8 cellular contexts compared by ENCODE assay signal in genomic region chr6:46626228-46626909, GRCh38. TPM values are rescaled to one million over a fixed set of nuclear protein-coding genes. Genes with fewer than 3 reads are reported as not detected.
A peak's percentile ranks its signal among the peaks of the same experiment; 100 is the strongest.
DNase-seq lines count a peak whose midpoint lies in the region; ATAC-seq and TF ChIP-seq lines count a peak whose summit lies in the region.

No MANE protein-coding gene starts in this region.

- RAD21 ChIA-PET in HCT116 (lab: Charles Lee; ENCODE audit: low non-redundant PET in 1 of 2, low total read pairs in 2 of 2, uncharacterized antibody in 2 of 2, unreplicated experiment in 2 of 2): no interaction called here

- H3K4me2 ChIP-seq in HCT116 (ENCODE audit: low read length): no peak overlapping the region

- DNase-seq in NCI-H2196 (lab: John Stamatoyannopoulos, UW; ENCODE audit: unreplicated experiment) (peak; percentile 14), NCI-H2196 treated with DMSO at 0.1 percent for 48 hours (lab: John Stamatoyannopoulos, UW; ENCODE audit: unreplicated experiment) (no peak), HCT116 (ENCODE audit: low read depth, low spot score) (peak; percentile 22), NCI-H345 (lab: John Stamatoyannopoulos, UW) (peak; percentile 24), lower lobe of right lung (no peak), NCI-H1092 (lab: John Stamatoyannopoulos, UW) (no peak)
- DNase-seq in central memory CD4-positive, alpha-beta T cell: peak; percentile 19
- DNase-seq in effector memory CD4-positive, alpha-beta T cell: no peak

- peak overlapping the region; percentile 76 for H2AFZ ChIP-seq in HCT116 (ENCODE audit: low read depth, low read length, poor library complexity, severe bottlenecking)

- H3K4me1 ChIP-seq in HCT116 (ENCODE audit: control insufficient read depth in 1 of 2, insufficient read depth in 2 of 2, low read length in 2 of 2): no peaks in the 10 kb centered on the region
- H3K4me1 ChIP-seq in lower lobe of right lung: peaks cover 7% of the 10 kb centered on the region
- H3K4me1 ChIP-seq in effector memory CD4-positive, alpha-beta T cell (ENCODE audit: control insufficient read depth, insufficient read depth, low read length, poor library complexity, severe bottlenecking): no peaks in the 10 kb centered on the region

- H3K27me3 ChIP-seq in HCT116 (ENCODE audit: insufficient read depth, low read length) (no peaks in the 10 kb centered on the region), lower lobe of right lung (ENCODE audit: low read depth) (no peaks in the 10 kb centered on the region)
- H3K27me3 ChIP-seq in effector memory CD4-positive, alpha-beta T cell (replicated peaks; ENCODE audit: control insufficient read depth, insufficient read depth, low read length, poor library complexity, severe bottlenecking): no peaks in the 10 kb centered on the region

- peak; percentile 74 for TF ChIP-seq RAD21 in HCT116 (IDR thresholded peaks at IDR 0.05; ENCODE audit: low read depth)

- no peaks in the 10 kb centered on the region for H3K79me2 ChIP-seq in HCT116 (ENCODE audit: insufficient read depth, low read length)

- POLR2A ChIA-PET in HCT116 (lab: Charles Lee): no interaction called here

- no peak overlapping the region for H3K9ac ChIP-seq in HCT116 (ENCODE audit: low read length)

- TF ChIP-seq CTCF in HCT116 (IDR thresholded peaks at IDR 0.05 in 2 of 3, conservative IDR thresholded peaks at IDR 0.05 in 1 of 3; ENCODE audit: borderline replicate concordance in 1 of 3, insufficient read depth in 1 of 3, low read depth in 2 of 3, low read length in 2 of 3) (peak; percentile 42 to 67 (median 66); a peak in 5 of 6 replicates), lower lobe of right lung (IDR thresholded peaks at IDR 0.05) (peak; percentile 57)

- no peak overlapping the region for H3K27ac ChIP-seq in HCT116 (ENCODE audit: low read depth, low read length)
- no peak overlapping the region for H3K27ac ChIP-seq in lower lobe of right lung
- no peak overlapping the region for H3K27ac ChIP-seq in effector memory CD4-positive, alpha-beta T cell (ENCODE audit: insufficient read depth, low read length, poor library complexity, severe bottlenecking)

- H3K9me3 ChIP-seq in HCT116 (ENCODE audit: control insufficient read depth in 1 of 2, insufficient read depth in 1 of 2, low read depth in 1 of 2, low read length in 2 of 2) (no peaks in the 10 kb centered on the region), lower lobe of right lung (no peaks in the 10 kb centered on the region)
- no peaks in the 10 kb centered on the region for H3K9me3 ChIP-seq in effector memory CD4-positive, alpha-beta T cell (ENCODE audit: control insufficient read depth, low read length)

- no peaks in the 10 kb centered on the region for H3K9me2 ChIP-seq in HCT116 (ENCODE audit: insufficient read depth)

- peak; percentile 74; the same call in 1 of the 2 replicates for ATAC-seq in HCT116
- ATAC-seq in lower lobe of right lung: peak in 1 of 2 donors; percentile 70

- H3K36me3 ChIP-seq in HCT116 (ENCODE audit: control insufficient read depth in 1 of 2, insufficient read depth in 2 of 2, low read length in 2 of 2) (no peaks in the 10 kb centered on the region), lower lobe of right lung (no peaks in the 10 kb centered on the region)
- H3K36me3 ChIP-seq in effector memory CD4-positive, alpha-beta T cell (ENCODE audit: control insufficient read depth, insufficient read depth, low read length): no peaks in the 10 kb centered on the region

- no peaks in the 10 kb centered on the region for H4K20me1 ChIP-seq in HCT116 (ENCODE audit: insufficient read depth)

- no peak for TF ChIP-seq POLR2A in HCT116 (IDR thresholded peaks at IDR 0.05; ENCODE audit: borderline replicate concordance, extremely low read depth, insufficient read depth, insufficient read length)

- intact Hi-C loops in HCT116 (cut with micrococcal nuclease): loop anchor here (1.0 to 5.0 kb wide), 3 partner anchors 207 to 534 kb away; no protein-coding TSS in a partner anchor
- intact Hi-C loops in lower lobe of right lung (cut with DNase I): no loop called here

- H3K4me3 ChIP-seq in HCT116 (replicated peaks in 1 of 2; ENCODE audit: low read depth in 1 of 2, low read length in 2 of 2) (no peak overlapping the region), lower lobe of right lung (peak overlapping the region; percentile 10)
- no peak overlapping the region for H3K4me3 ChIP-seq in effector memory CD4-positive, alpha-beta T cell (ENCODE audit: insufficient read depth, low read depth, low read length, poor library complexity, severe bottlenecking)

- CTCF ChIA-PET in HCT116 (lab: Charles Lee): no interaction called here

- no TSS peak for BruUV-seq in HCT116 (replicated peaks; lab: Mats Ljungman, UMichigan)

TF ChIP-seq in HCT116, 20 proteins besides CTCF, POLR2A, EP300 and RAD21:
- no peak for TF ChIP-seq REST (IDR thresholded peaks at IDR 0.05; ENCODE audit: low read depth)
- TF ChIP-seq EZH2phosphoT487 (IDR thresholded peaks at IDR 0.05; ENCODE audit: borderline replicate concordance): no peak
- peak; percentile 24; the same call in 1 of the 2 replicates for TF ChIP-seq CEBPB (IDR thresholded peaks at IDR 0.05; ENCODE audit: low read depth)
- TF ChIP-seq ZFX (IDR thresholded peaks at IDR 0.05): no peak
- no peak for TF ChIP-seq FOSL1 (IDR thresholded peaks at IDR 0.05; ENCODE audit: low read depth)
- no peak for TF ChIP-seq EZH2 (IDR thresholded peaks at IDR 0.05)
- TF ChIP-seq, protein P1, sequence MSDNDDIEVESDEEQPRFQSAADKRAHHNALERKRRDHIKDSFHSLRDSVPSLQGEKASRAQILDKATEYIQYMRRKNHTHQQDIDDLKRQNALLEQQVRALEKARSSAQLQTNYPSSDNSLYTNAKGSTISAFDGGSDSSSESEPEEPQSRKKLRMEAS (IDR thresholded peaks at IDR 0.05): no peak
TF ChIP-seq in HCT116: peak in this region for 1.

RNA-seq across cellular contexts. Expression of gene CYP39A1, which starts 26.2 kb away (rescaled TPM):
- total RNA-seq in HCT116 (2021; ENCODE audit: unreplicated experiment) (0.54 TPM), lower lobe of right lung (5.4 TPM)
- 0.31 and 0.53 TPM in 2 replicates for polyA plus RNA-seq in HCT116 (2012)

RNA-seq across cellular contexts. Expression of gene SLC25A27, which starts 26.4 kb away (rescaled TPM):
- total RNA-seq in HCT116 (2021; ENCODE audit: unreplicated experiment) (10.7 TPM), lower lobe of right lung (19.1 TPM)
- polyA plus RNA-seq in HCT116 (2012): 6.3 and 7.4 TPM in 2 replicates

Comparison
In these comparisons a context has a peak if more than half of its experiments do, and no peak if none do; other contexts are left out.
1. DNase-seq: peak in NCI-H2196 (single experiment), HCT116 (single experiment), NCI-H345 (single experiment) and central memory CD4-positive, alpha-beta T cell (single experiment); none in NCI-H2196 treated with DMSO at 0.1 percent for 48 hours (single experiment), lower lobe of right lung (single experiment), NCI-H1092 (single experiment) and effector memory CD4-positive, alpha-beta T cell (0 of 3).